ENCODE assay signal across 13 cellular contexts in genomic region chr3:127964053-127964452, GRCh38. TPM values are rescaled to one million over a fixed set of nuclear protein-coding genes. Genes with fewer than 3 reads are reported as not detected.
DNase-seq lines count a peak whose midpoint lies in the region; ATAC-seq and TF ChIP-seq lines count a peak whose summit lies in the region.
"Had no signal": no experiment of that assay in that cellular context is flagged by ENCODE, and none has a peak within 500 bp of the region (broad histone marks: within the 10 kb centered on the region; RNA-seq: fewer than 3 reads in every experiment).

No MANE protein-coding gene starts in this region.

- no peaks in the 10 kb centered on the region for H3K36me3 ChIP-seq in BE2C
- H3K36me3 ChIP-seq in fibroblast of lung (ENCODE audit: control insufficient read depth, insufficient read depth, low read length): no peaks in the 10 kb centered on the region
- no peaks in the 10 kb centered on the region for H3K36me3 ChIP-seq in mesendoderm (ENCODE audit: control insufficient read depth, insufficient read depth, low read length)
- H3K36me3 ChIP-seq: Peyer's patch had no signal

- H3K9ac ChIP-seq in fibroblast of lung (ENCODE audit: insufficient read depth, low read length): no peak overlapping the region
- H3K9ac ChIP-seq in mesendoderm (ENCODE audit: low read length): no peak overlapping the region

- no peak for ATAC-seq in HG03442 (IDR thresholded peaks at IDR 0.05; ENCODE audit: unreplicated experiment)

- H3K4me2 ChIP-seq in fibroblast of lung (ENCODE audit: extremely low read depth, insufficient read depth, low read length) (no peak overlapping the region), mesendoderm (ENCODE audit: low read length) (no peak overlapping the region)

- no peak overlapping the region for H2BK5ac ChIP-seq in mesendoderm (ENCODE audit: low read length)

- H3K4me3 ChIP-seq in BE2C (ENCODE audit: low read depth, low read length) (no peak overlapping the region), fibroblast of lung (replicated peaks in 1 of 4; ENCODE audit: control extremely low read depth in 1 of 4, insufficient read depth in 1 of 4, low read depth in 3 of 4, low read length in 4 of 4) (no peak overlapping the region), mesendoderm (ENCODE audit: low read length) (no peak overlapping the region)
- H3K4me3 ChIP-seq: Peyer's patch had no signal

- no peak overlapping the region for H4K5ac ChIP-seq in mesendoderm (ENCODE audit: low read length)

- H3K4me1 ChIP-seq in BE2C (no peaks in the 10 kb centered on the region), fibroblast of lung (ENCODE audit: control insufficient read depth, extremely low read depth, insufficient read depth, low read length) (no peaks in the 10 kb centered on the region), mesendoderm (ENCODE audit: control insufficient read depth, low read depth, low read length) (no peaks in the 10 kb centered on the region)
- H3K4me1 ChIP-seq: Peyer's patch had no signal

- no peak overlapping the region for H3K4ac ChIP-seq in mesendoderm (ENCODE audit: low read depth, low read length)

- H3K27ac ChIP-seq in fibroblast of lung (ENCODE audit: insufficient read depth, low read length) (no peak overlapping the region), mesendoderm (ENCODE audit: low read depth, low read length) (no peak overlapping the region)
- H3K27ac ChIP-seq: Peyer's patch had no signal

- no peak overlapping the region for H3K56ac ChIP-seq in mesendoderm (ENCODE audit: low read length)

- no peak overlapping the region for H2BK15ac ChIP-seq in mesendoderm (replicated peaks; ENCODE audit: low read depth)

- no peak overlapping the region for H3K23ac ChIP-seq in mesendoderm (ENCODE audit: low read length)

- WGBS in mesendoderm (ENCODE audit: extremely low coverage, insufficient coverage, low lambda C conversion rate): no CpG with 5 or more reads among the region's 4 CpGs

- H3K79me1 ChIP-seq in mesendoderm (ENCODE audit: low read length): no peaks in the 10 kb centered on the region

- no peak overlapping the region for H3K18ac ChIP-seq in mesendoderm (ENCODE audit: low read length)

- H3K9me3 ChIP-seq in BE2C (no peaks in the 10 kb centered on the region), fibroblast of lung (ENCODE audit: control insufficient read depth, insufficient read depth, low read depth, low read length) (no peaks in the 10 kb centered on the region)
- H3K9me3 ChIP-seq: Peyer's patch had no signal

- H3K79me2 ChIP-seq in fibroblast of lung (ENCODE audit: control insufficient read depth, insufficient read depth, low read length): no peaks in the 10 kb centered on the region
- no peaks in the 10 kb centered on the region for H3K79me2 ChIP-seq in mesendoderm (ENCODE audit: control insufficient read depth, insufficient read depth, low read length)

- H2BK120ac ChIP-seq in mesendoderm (ENCODE audit: low read depth, low read length): no peak overlapping the region

- H4K8ac ChIP-seq in mesendoderm (ENCODE audit: low read depth, low read length): no peak overlapping the region

- DNase-seq in BE2C (peak; percentile 44), NCI-H1417 (lab: John Stamatoyannopoulos, UW) (peak; percentile 40 to 93 (median 92)), NCI-H69 (lab: John Stamatoyannopoulos, UW) (peak; percentile 67), fibroblast of lung (ENCODE audit: low read depth in 2 of 2) (peak; percentile 29 to 76), mesendoderm (no peak), germinal center (ENCODE audit: low spot score) (no peak), NCI-H526 (lab: John Stamatoyannopoulos, UW) (no peak)
- DNase-seq: activated naive CD4-positive, alpha-beta T cell treated with anti-CD3 and anti-CD28 coated beads, Interleukin-2, amount 10 ng/mL, durations not matched to agents 7 days and 5 days; DND-41; Karpas-422; occipital lobe; Peyer's patch had no signal

- TF ChIP-seq CTCF in BE2C (IDR thresholded peaks at IDR 0.05; ENCODE audit: low read depth, low read length) (no peak), fibroblast of lung (conservative IDR thresholded peaks at IDR 0.05 in 1 of 2, IDR thresholded peaks at IDR 0.05 in 1 of 2; ENCODE audit: low read depth in 1 of 2, low read length in 2 of 2) (no peak)

- peaks cover 2% of the 10 kb centered on the region for H4K20me1 ChIP-seq in fibroblast of lung (ENCODE audit: control insufficient read depth, extremely low read depth, insufficient read depth, low read length)

- no peak overlapping the region for H2AFZ ChIP-seq in fibroblast of lung (ENCODE audit: low read length)

- H3K27me3 ChIP-seq in BE2C (no peaks in the 10 kb centered on the region), fibroblast of lung (ENCODE audit: control insufficient read depth, insufficient read depth, low read length) (no peaks in the 10 kb centered on the region), mesendoderm (ENCODE audit: insufficient read depth, low read length, poor library complexity) (no peaks in the 10 kb centered on the region)
- H3K27me3 ChIP-seq: Peyer's patch had no signal

- no peak overlapping the region for H2AK5ac ChIP-seq in mesendoderm (ENCODE audit: low read length)

RNA-seq across cellular contexts. Expression of gene KBTBD12, which starts 49.0 kb away (rescaled TPM):
- polyA plus RNA-seq in BE2C (2012; ENCODE audit: insufficient read depth, insufficient read length, low read depth): 0.17 TPM
- not detected in 2 replicates for total RNA-seq in fibroblast of lung
- not detected in 2 replicates for polyA plus RNA-seq in fibroblast of lung
- not detected in 2 replicates for polyA plus RNA-seq in fibroblast of lung (2012)
- polyA minus RNA-seq in fibroblast of lung (ENCODE audit: low replicate concordance): not detected in 2 replicates
- polyA plus RNA-seq in mesendoderm (2013, experiment 1 of 2): 0.06 TPM
- polyA plus RNA-seq in mesendoderm (2013, experiment 2 of 2): 0.08 TPM

Comparison
In these comparisons a context has a peak if more than half of its experiments do, and no peak if none do; other contexts are left out.
1. DNase-seq: peak in BE2C (single experiment), NCI-H1417 (3 of 3), NCI-H69 (single experiment) and fibroblast of lung (2 of 2); none in mesendoderm (single experiment), germinal center (single experiment) and NCI-H526 (0 of 2).